ENCODE assay signal across 13 cellular contexts in genomic region chr18:78819926-78820834, GRCh38.
"Had no signal": no experiment of that assay in that cellular context is flagged by ENCODE, and none has a peak within 500 bp of the region (broad histone marks: within the 10 kb centered on the region; RNA-seq: fewer than 3 reads in every experiment).

No MANE protein-coding gene starts in this region.

- H3K4me1 Mint-ChIP-seq: central memory CD8-positive, alpha-beta T cell had no signal

- H3K9me3 ChIP-seq: mucosa of descending colon, ovary, right atrium auricular region had no signal

- H3K27ac Mint-ChIP-seq: natural killer cell treated with Interleukin-12 subunit alpha and Interleukin-12 subunit beta and Interleukin-15 and Interleukin-18, amount 100 ng/mL, for 72 hours had no signal

- DNase-seq: dermis blood vessel endothelial cell; erythroblast; foreskin keratinocyte; left colon; mucosa of descending colon; ovary; small intestine; stimulated activated CD4-positive, alpha-beta T cell treated with anti-CD3 and anti-CD28 coated beads, Interleukin-2, amount 100 ng/mL, for 48 hours; stimulated activated naive CD4-positive, alpha-beta T cell treated with Interleukin-2 at 50 U/mL for 16 hours; trophoblast cell had no signal

- H3K36me3 Mint-ChIP-seq: natural killer cell treated with Interleukin-12 subunit alpha and Interleukin-12 subunit beta and Interleukin-15 and Interleukin-18, amount 100 ng/mL, for 72 hours had no signal

- H3K36me3 ChIP-seq: ovary, right atrium auricular region had no signal

- ATAC-seq: foreskin keratinocyte; left colon; mucosa of descending colon; natural killer cell treated with Interleukin-12 subunit alpha and Interleukin-12 subunit beta and Interleukin-15 and Interleukin-18, amount 100 ng/mL, for 72 hours had no signal

- H3K4me3 ChIP-seq: mucosa of descending colon, ovary, right atrium auricular region had no signal

- H3K27ac ChIP-seq: foreskin keratinocyte, ovary, right atrium auricular region had no signal

- H3K4me1 ChIP-seq: foreskin keratinocyte, right atrium auricular region had no signal

- H3K4me3 Mint-ChIP-seq: central memory CD8-positive, alpha-beta T cell; natural killer cell treated with Interleukin-12 subunit alpha and Interleukin-12 subunit beta and Interleukin-15 and Interleukin-18, amount 100 ng/mL, for 72 hours had no signal

- H3K27me3 ChIP-seq: foreskin keratinocyte, ovary, right atrium auricular region had no signal

- H3K9me3 Mint-ChIP-seq: central memory CD8-positive, alpha-beta T cell; natural killer cell treated with Interleukin-12 subunit alpha and Interleukin-12 subunit beta and Interleukin-15 and Interleukin-18, amount 100 ng/mL, for 72 hours had no signal
